1 cellular context compared by ENCODE assay signal in genomic region chr17:48605409-48605864, GRCh38.
TF ChIP-seq lines count a peak whose summit lies in the region.

No MANE protein-coding gene starts in this region.

TF ChIP-seq in SK-N-SH treated with all-trans-retinoic acid at 6 μM for 48 hours, 23 proteins besides CTCF, POLR2A, EP300 and RAD21 (continued from another document):
- no peak for TF ChIP-seq ZC3H10 (CRISPR knock-in tag; IDR thresholded peaks at IDR 0.05)
- no peak for TF ChIP-seq ZNF565 (CRISPR knock-in tag; conservative IDR thresholded peaks at IDR 0.05; ENCODE audit: low read depth)
- TF ChIP-seq ZFP30 (CRISPR knock-in tag; IDR thresholded peaks at IDR 0.05): no peak
- TF ChIP-seq ARNTL (CRISPR knock-in tag; IDR thresholded peaks at IDR 0.05; ENCODE audit: borderline replicate concordance, low read depth): no peak
- TF ChIP-seq ISL1 (CRISPR knock-in tag; IDR thresholded peaks at IDR 0.05): no peak
- no peak for TF ChIP-seq TSHZ2 (CRISPR knock-in tag; IDR thresholded peaks at IDR 0.05)
- TF ChIP-seq GLIS3 (CRISPR knock-in tag; IDR thresholded peaks at IDR 0.05): no peak
- no peak for TF ChIP-seq CREB5 (CRISPR knock-in tag; IDR thresholded peaks at IDR 0.05; ENCODE audit: low read depth)
